In the genomic region with DNA sequence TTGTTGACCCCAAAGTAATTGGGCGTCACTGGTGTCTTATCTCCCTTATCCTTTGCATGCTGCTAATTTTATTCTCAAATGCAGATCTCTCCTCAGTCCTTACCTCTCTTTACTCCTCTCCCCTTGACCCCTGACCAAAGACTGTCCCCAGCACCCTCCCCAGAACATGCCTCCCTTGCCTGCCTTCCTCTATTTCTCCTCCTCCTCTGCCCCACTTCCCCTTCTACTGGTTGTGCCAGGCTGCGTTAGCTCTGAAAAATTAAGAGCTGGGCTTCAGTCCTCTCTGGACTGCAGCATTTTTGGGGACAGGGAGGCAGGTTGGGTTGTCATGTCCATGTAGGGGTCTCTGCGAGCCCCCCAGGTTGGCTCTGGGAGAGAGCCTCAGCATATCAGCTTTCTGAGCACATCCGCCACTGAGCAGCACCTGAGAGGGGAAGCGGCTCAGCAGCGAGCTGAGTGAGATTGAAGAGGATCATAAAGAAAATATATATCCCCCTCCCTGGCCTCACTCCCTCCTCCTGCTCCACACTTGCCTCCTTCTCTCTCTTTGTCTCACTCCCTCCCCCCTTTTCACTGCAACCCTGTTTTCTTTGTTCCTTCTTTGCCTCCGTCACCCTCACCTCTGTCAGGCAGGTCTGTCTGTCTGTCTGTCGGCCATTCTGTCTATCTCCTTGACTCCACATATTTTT, we compare ENCODE assay signal across 34 cellular contexts. TPM values are rescaled to one million over a fixed set of nuclear protein-coding genes. Genes with fewer than 3 reads are reported as not detected.
A peak's percentile ranks its signal among the peaks of the same experiment; 100 is the strongest.
DNase-seq lines count a peak whose midpoint lies in the region; ATAC-seq, FAIRE-seq and TF ChIP-seq lines count a peak whose summit lies in the region.
"Had no signal": no experiment of that assay in that cellular context is flagged by ENCODE, and none has a peak within 500 bp of the region (broad histone marks: within the 10 kb centered on the region; RNA-seq: fewer than 3 reads in every experiment).

No MANE protein-coding gene starts in this region.

- TF ChIP-seq CTCF in NB4 (IDR thresholded peaks at IDR 0.05; ENCODE audit: low read depth, low read length): no peak
- no peak for TF ChIP-seq CTCF in GM12878 (IDR thresholded peaks at IDR 0.05 in 2 of 3, conservative IDR thresholded peaks at IDR 0.05 in 1 of 3; ENCODE audit: control insufficient read depth in 2 of 3, extremely low read depth in 1 of 3, insufficient read depth in 1 of 3, low read depth in 3 of 3, low read length in 3 of 3)
- TF ChIP-seq CTCF in neural cell (IDR thresholded peaks at IDR 0.05; ENCODE audit: poor library complexity, severe bottlenecking): no peak
- no peak for TF ChIP-seq CTCF in coronary artery (IDR thresholded peaks at IDR 0.05)

- H3K9ac ChIP-seq in GM12878 (ENCODE audit: control insufficient read depth, insufficient read depth, low read length) (no peak overlapping the region), neural cell (ENCODE audit: low read length) (peak overlapping the region; percentile 47)

- TF ChIP-seq EP300 in GM12878 (IDR thresholded peaks at IDR 0.05; ENCODE audit: borderline replicate concordance in 1 of 2, control insufficient read depth in 1 of 2, low read depth in 2 of 2, low read length in 2 of 2): no peak
- no peak for TF ChIP-seq EP300 in neural cell (conservative IDR thresholded peaks at IDR 0.05; ENCODE audit: poor library complexity, severe bottlenecking)

- H3F3A ChIP-seq in neural cell (ENCODE audit: insufficient read depth, low read length, poor library complexity, severe bottlenecking): no peaks in the 10 kb centered on the region

- H3K36me3 ChIP-seq in GM12878 (ENCODE audit: control insufficient read depth in 2 of 2, insufficient read depth in 2 of 2, low read length in 1 of 2) (no peaks in the 10 kb centered on the region), neural cell (ENCODE audit: insufficient read depth, low read length) (no peaks in the 10 kb centered on the region)
- H3K36me3 ChIP-seq: gastroesophageal sphincter, right atrium auricular region, SJSA1 had no signal

- H3K36me3 Mint-ChIP-seq in activated CD8-positive, alpha-beta memory T cell treated with anti-CD3 and anti-CD28 coated beads, Interleukin-2, amount 10 ng/mL, durations not matched to agents 7 days and 5 days: no peaks in the 10 kb centered on the region
- H3K36me3 Mint-ChIP-seq: activated CD4-positive, alpha-beta memory T cell treated with anti-CD3 and anti-CD28 coated beads for 36 hours; naive thymus-derived CD4-positive, alpha-beta T cell; T-cell; type B pancreatic cell had no signal

- peak; percentile 33 for FAIRE-seq in GM12891 (lab: Jason Lieb, UNC)
- FAIRE-seq in GM12878 (lab: Jason Lieb, UNC): no peak
- FAIRE-seq: G401.6, islet of Langerhans, TTC549 had no signal

- peaks cover 19% of the 10 kb centered on the region for H3K4me1 Mint-ChIP-seq in activated CD8-positive, alpha-beta memory T cell treated with anti-CD3 and anti-CD28 coated beads, Interleukin-2, amount 10 ng/mL, durations not matched to agents 7 days and 5 days

- TF ChIP-seq RAD21 in GM12878 (IDR thresholded peaks at IDR 0.05; ENCODE audit: insufficient read depth, low read depth, low read length) (no peak), neural cell (conservative IDR thresholded peaks at IDR 0.05) (no peak)

- no peak overlapping the region for H3K4me3 Mint-ChIP-seq in activated CD8-positive, alpha-beta memory T cell treated with anti-CD3 and anti-CD28 coated beads, Interleukin-2, amount 10 ng/mL, durations not matched to agents 7 days and 5 days
- H3K4me3 Mint-ChIP-seq: activated CD4-positive, alpha-beta memory T cell treated with anti-CD3 and anti-CD28 coated beads for 36 hours; dendritic cell treated with granulocyte-macrophage colony-stimulating factor and Interleukin-4, amounts not matched to agents 40 ng/mL and 50 ng/mL, for 4 days; T-cell; type B pancreatic cell had no signal

- H3K9me3 Mint-ChIP-seq in activated CD8-positive, alpha-beta memory T cell treated with anti-CD3 and anti-CD28 coated beads, Interleukin-2, amount 10 ng/mL, durations not matched to agents 7 days and 5 days (ENCODE audit: low read depth): no peaks in the 10 kb centered on the region
- H3K9me3 Mint-ChIP-seq: activated CD4-positive, alpha-beta memory T cell treated with anti-CD3 and anti-CD28 coated beads for 36 hours; activated T-helper 2 cell treated with anti-CD3 and anti-CD28 coated beads, Interferon-gamma antibody, Interleukin-2, Interleukin-4, amounts not matched to agents 10 μg/mL and 5 μg/mL and 100 μg/mL, durations not matched to agents 14 hours and 24 hours and 36 hours; dendritic cell treated with granulocyte-macrophage colony-stimulating factor and Interleukin-4, amounts not matched to agents 40 ng/mL and 50 ng/mL, for 4 days; T-cell had no signal

- peaks cover 49% of the 10 kb centered on the region for H3K27me3 Mint-ChIP-seq in activated CD8-positive, alpha-beta memory T cell treated with anti-CD3 and anti-CD28 coated beads, Interleukin-2, amount 10 ng/mL, durations not matched to agents 7 days and 5 days

- CTCF ChIA-PET in GM12878 (lab: Yijun Ruan, JAX): interaction anchor here (0.6 to 11.1 kb wide), 26 partner anchors 8 to 1115 kb away, joined by 3 to 443 read pairs (median 7); partner anchors contain the start of genes ATP5MC2 and CALCOCO1
- CTCF ChIA-PET in activated CD8-positive, alpha-beta memory T cell treated with anti-CD3 and anti-CD28 coated beads, Interleukin-2, amount 10 ng/mL, durations not matched to agents 7 days and 5 days (lab: Charles Lee): interaction anchor here (1.0 to 9.4 kb wide), 11 partner anchors 15 to 809 kb away, joined by 3 to 165 read pairs (median 6); partner anchors contain the start of gene ATP5MC2

- no peak overlapping the region for H2AFZ ChIP-seq in GM12878 (ENCODE audit: control insufficient read depth, low read depth, low read length)
- H2AFZ ChIP-seq in neural cell (ENCODE audit: low read depth, low read length): peak overlapping the region; percentile 11

- WGBS in GM12878 (ENCODE audit: insufficient coverage, insufficient replicate concordance, low lambda C conversion rate, missing lambda C conversion rate): 3% methylated on average over 8 of the region's 8 CpGs

- no TSS peak for BruUV-seq in GM12878 (replicated peaks; lab: Mats Ljungman, UMichigan)

- H4K20me1 ChIP-seq in GM12878 (ENCODE audit: control insufficient read depth, insufficient read depth): no peaks in the 10 kb centered on the region
- no peaks in the 10 kb centered on the region for H4K20me1 ChIP-seq in neural cell (ENCODE audit: insufficient read depth)

- H3K27ac ChIP-seq in GM12878 (ENCODE audit: control insufficient read depth, insufficient read depth): no peak overlapping the region
- peak overlapping the region; percentile 62 for H3K27ac ChIP-seq in neural cell (ENCODE audit: low read length)
- H3K27ac ChIP-seq in coronary artery: no peak overlapping the region
- H3K27ac ChIP-seq: gastroesophageal sphincter, right atrium auricular region, SJSA1 had no signal

- RAD21 ChIA-PET in GM12878 (lab: Charles Lee; ENCODE audit: unreplicated experiment): interaction anchor here (0.6 to 3.7 kb wide), 9 partner anchors 13 to 227 kb away, joined by 3 to 129 read pairs (median 5); partner anchors contain the start of gene CALCOCO1

- in situ Hi-C loops in GM12878 (cut with MboI): no loop called here

- DNase-seq in GM12891 (ENCODE audit: insufficient read length, low spot score) (no peak), NB4 (ENCODE audit: low read depth) (peak; percentile 67), GM12878 (ENCODE audit: low read depth, low spot score) (no peak), coronary artery (ENCODE audit: low spot score) (no peak)
- no peak for DNase-seq in stimulated activated CD4-positive, alpha-beta T cell treated with anti-CD3 and anti-CD28 coated beads, Interleukin-2, amount 100 ng/mL, for 48 hours
- no peak for DNase-seq in activated CD8-positive, alpha-beta memory T cell treated with anti-CD3 and anti-CD28 coated beads, Interleukin-2, amount 10 ng/mL, durations not matched to agents 7 days and 5 days
- DNase-seq: activated CD4-positive, alpha-beta memory T cell treated with anti-CD3 and anti-CD28 coated beads for 36 hours; activated CD4-positive, CD25-positive, alpha-beta regulatory T cell treated with anti-CD3 and anti-CD28 coated beads, Interleukin-2, amount 50 U/mL, for 72 hours; central memory CD4-positive, alpha-beta T cell; DMS53; HCEC 1CT; midbrain; naive thymus-derived CD4-positive, alpha-beta T cell; NCI-H1436 treated with DMSO at 0.1 percent for 48 hours; NCI-H2107; NCI-H510A; T-cell had no signal

- H3K27me3 ChIP-seq in GM12878 (replicated peaks in 1 of 2; ENCODE audit: control insufficient read depth in 2 of 2, insufficient read depth in 2 of 2, low read length in 1 of 2) (peaks cover 0 to 5% of the 10 kb centered on the region in 2 experiments; a peak in 1 of 4 replicates), neural cell (ENCODE audit: insufficient read depth, low read depth, low read length) (peaks cover 7% of the 10 kb centered on the region)
- H3K27me3 ChIP-seq: right atrium auricular region, SJSA1 had no signal

- ATAC-seq in GM12878 (no peak), GM19463 (IDR thresholded peaks at IDR 0.05; ENCODE audit: unreplicated experiment) (no peak)
- no peak for ATAC-seq in activated CD8-positive, alpha-beta memory T cell treated with anti-CD3 and anti-CD28 coated beads, Interleukin-2, amount 10 ng/mL, durations not matched to agents 7 days and 5 days
- ATAC-seq: gastroesophageal sphincter had no signal

- H3K4me3 ChIP-seq in NB4 (ENCODE audit: low read depth, low read length) (peak overlapping the region; percentile 13), GM12878 (peak overlapping the region; percentile 29), neural cell (ENCODE audit: low read length) (no peak overlapping the region), coronary artery (no peak overlapping the region)
- H3K4me3 ChIP-seq: gastroesophageal sphincter, right atrium auricular region, SJSA1 had no signal

- H3K4me2 ChIP-seq in GM12878 (ENCODE audit: control insufficient read depth, insufficient read depth) (no peak overlapping the region), neural cell (ENCODE audit: low read length) (no peak overlapping the region)

- no peak overlapping the region for H3K27ac Mint-ChIP-seq in activated CD8-positive, alpha-beta memory T cell treated with anti-CD3 and anti-CD28 coated beads, Interleukin-2, amount 10 ng/mL, durations not matched to agents 7 days and 5 days
- H3K27ac Mint-ChIP-seq: activated CD4-positive, alpha-beta memory T cell treated with anti-CD3 and anti-CD28 coated beads for 36 hours; activated T-helper 2 cell treated with anti-CD3 and anti-CD28 coated beads, Interferon-gamma antibody, Interleukin-2, Interleukin-4, amounts not matched to agents 10 μg/mL and 5 μg/mL and 100 μg/mL, durations not matched to agents 14 hours and 24 hours and 36 hours; dendritic cell treated with granulocyte-macrophage colony-stimulating factor and Interleukin-4, amounts not matched to agents 40 ng/mL and 50 ng/mL, for 4 days; naive thymus-derived CD4-positive, alpha-beta T cell; type B pancreatic cell had no signal

- intact Hi-C loops in GM12878 (cut with micrococcal nuclease; ENCODE audit: unreplicated experiment): loop anchor here (10.0 kb wide), 1 partner anchor 447 kb away; no protein-coding TSS in a partner anchor

- POLR2A ChIA-PET in GM12878 (lab: Charles Lee): interaction anchor here (1.4 to 3.3 kb wide), 2 partner anchors 12 to 15 kb away, joined by 8 to 23 read pairs; no protein-coding TSS in a partner anchor

- H3K9me3 ChIP-seq in GM12878 (replicated peaks; ENCODE audit: control insufficient read depth, insufficient read depth, low read length): no peaks in the 10 kb centered on the region
- H3K9me3 ChIP-seq in neural cell (ENCODE audit: low read length): no peaks in the 10 kb centered on the region
- H3K9me3 ChIP-seq: gastroesophageal sphincter, right atrium auricular region had no signal

- SMC1A ChIA-PET in GM12878 (lab: Charles Lee; ENCODE audit: uncharacterized antibody, unreplicated experiment): interaction anchor here (1.4 to 4.1 kb wide), 11 partner anchors 8 to 229 kb away, joined by 3 to 156 read pairs (median 8); partner anchors contain the start of genes ATP5MC2 and CALCOCO1

- H3K79me2 ChIP-seq in GM12878 (ENCODE audit: control insufficient read depth, insufficient read depth, low read length) (no peaks in the 10 kb centered on the region), neural cell (replicated peaks; ENCODE audit: insufficient read depth, low read length) (no peaks in the 10 kb centered on the region)

- H3K9me2 ChIP-seq in neural cell (ENCODE audit: insufficient read depth, low read length): no peaks in the 10 kb centered on the region

- peaks cover 42% of the 10 kb centered on the region for H3K4me1 ChIP-seq in GM12878 (ENCODE audit: control insufficient read depth, insufficient read depth, low read length)

- TF ChIP-seq POLR2A in GM12891 (IDR thresholded peaks at IDR 0.05; ENCODE audit: low read depth, low read length) (no peak), NB4 (IDR thresholded peaks at IDR 0.05; ENCODE audit: extremely low read depth, insufficient read length) (no peak), GM12878 (IDR thresholded peaks at IDR 0.05; ENCODE audit: low read depth, low read length) (no peak)

RNA-seq across cellular contexts. Expression of gene CISTR, which starts 6.4 kb away (rescaled TPM):
- not detected for polyA plus RNA-seq in GM12891 (2012; ENCODE audit: low read depth, missing spikeins)
- total RNA-seq in GM12878 (2013; cell fraction: nucleolus; rRNA removed): 2.6 TPM in 1 of 2 replicates, not detected in the other
- not detected in 2 replicates for total RNA-seq in GM12878 (2014; rRNA removed)
- not detected in 2 replicates for total RNA-seq in GM12878 (2014; rRNA removed; fragmentation: Illumina TruSeq; extraction: Trizol)
- total RNA-seq in GM12878 (2021): not detected in 2 replicates
- not detected for polyA plus RNA-seq in GM12878 (2011; ENCODE audit: low read depth)
- 0.19 and 0.26 TPM in 2 replicates for polyA plus RNA-seq in GM12878 (2011; rRNA removed)
- polyA plus RNA-seq in GM12878 (2011; cell fraction: cytosol; rRNA removed): 0.13 and 0.32 TPM in 2 replicates
- 0.73 and 1.7 TPM in 2 replicates for polyA plus RNA-seq in GM12878 (2011; cell fraction: nucleus; rRNA removed)
- polyA plus RNA-seq in GM12878 (2012): not detected in 2 replicates
- not detected in 2 replicates for polyA plus RNA-seq in GM12878 (2014; fragmentation: Illumina TruSeq; extraction: Trizol)
- not detected for polyA plus RNA-seq in GM12878 (2014; fragmentation: Nextera tagmentation; extraction: Ambion mirVana)
- polyA plus RNA-seq in GM12878 (2014; rRNA removed): not detected in 2 replicates
- polyA plus RNA-seq in GM12878 (2016; fragmentation: Nextera tagmentation; extraction: Ambion mirVana): not detected
- polyA minus RNA-seq in GM12878 (2011; rRNA and poly(A)+ RNA removed): 2.2 and 4.3 TPM in 2 replicates
- 3.3 TPM in 1 of 2 replicates, not detected in the other for polyA minus RNA-seq in GM12878 (2011; cell fraction: cytosol; rRNA and poly(A)+ RNA removed)
- polyA minus RNA-seq in GM12878 (2011; cell fraction: nucleus; rRNA and poly(A)+ RNA removed): 2.1 and 3.4 TPM in 2 replicates
- polyA plus RNA-seq in neural cell: not detected in 2 replicates
- polyA minus RNA-seq in neural cell: not detected in 2 replicates
- not detected for total RNA-seq in activated CD8-positive, alpha-beta memory T cell treated with anti-CD3 and anti-CD28 coated beads, Interleukin-2, amount 10 ng/mL, durations not matched to agents 7 days and 5 days
- total RNA-seq: activated CD4-positive, alpha-beta memory T cell treated with anti-CD3 and anti-CD28 coated beads for 36 hours; activated T-helper 2 cell treated with anti-CD3 and anti-CD28 coated beads, Interferon-gamma antibody, Interleukin-2, Interleukin-4, amounts not matched to agents 10 μg/mL and 5 μg/mL and 100 μg/mL, durations not matched to agents 14 hours and 24 hours and 36 hours; HT-29; liver; MCF 10A; naive thymus-derived CD4-positive, alpha-beta T cell; osteocyte; RPMI7951; SJSA1; T-cell had no signal
- polyA plus RNA-seq: BJ; liver; naive thymus-derived CD4-positive, alpha-beta T cell had no signal

RNA-seq across cellular contexts. Expression of gene CALCOCO1, which starts 31.0 kb away (rescaled TPM):
- 28.4 TPM for polyA plus RNA-seq in GM12891 (2012; ENCODE audit: low read depth, missing spikeins)
- 126 and 133 TPM in 2 replicates for total RNA-seq in GM12878 (2013; cell fraction: nucleolus; rRNA removed)
- total RNA-seq in GM12878 (2014; rRNA removed): 13.7 and 15.7 TPM in 2 replicates
- total RNA-seq in GM12878 (2014; rRNA removed; fragmentation: Illumina TruSeq; extraction: Trizol): 13.4 and 13.7 TPM in 2 replicates
- total RNA-seq in GM12878 (2021): 18.1 and 18.6 TPM in 2 replicates
- 52.7 TPM for polyA plus RNA-seq in GM12878 (2011; ENCODE audit: low read depth)
- 44.6 and 55.9 TPM in 2 replicates for polyA plus RNA-seq in GM12878 (2011; rRNA removed)
- 43.8 and 59.2 TPM in 2 replicates for polyA plus RNA-seq in GM12878 (2011; cell fraction: cytosol; rRNA removed)
- polyA plus RNA-seq in GM12878 (2011; cell fraction: nucleus; rRNA removed): 117 and 243 TPM in 2 replicates
- 44.7 and 46.0 TPM in 2 replicates for polyA plus RNA-seq in GM12878 (2012)
- polyA plus RNA-seq in GM12878 (2014; fragmentation: Illumina TruSeq; extraction: Trizol): 24.5 and 27.2 TPM in 2 replicates
- 1 to 10 TPM; 2.8 to 4.4 TPM for polyA plus RNA-seq in GM12878 (2014; fragmentation: Nextera tagmentation; extraction: Ambion mirVana)
- polyA plus RNA-seq in GM12878 (2014; rRNA removed): 14.1 and 19.0 TPM in 2 replicates
- 10 to 100 TPM; 12.5 to 12.7 TPM for polyA plus RNA-seq in GM12878 (2016; fragmentation: Nextera tagmentation; extraction: Ambion mirVana)
- 40.1 and 42.6 TPM in 2 replicates for polyA minus RNA-seq in GM12878 (2011; rRNA and poly(A)+ RNA removed)
- polyA minus RNA-seq in GM12878 (2011; cell fraction: cytosol; rRNA and poly(A)+ RNA removed): 9.6 and 10.2 TPM in 2 replicates
- polyA minus RNA-seq in GM12878 (2011; cell fraction: nucleus; rRNA and poly(A)+ RNA removed): 36.1 and 39.6 TPM in 2 replicates
- polyA plus RNA-seq in neural cell: 169 and 187 TPM in 2 replicates
- 134 and 165 TPM in 2 replicates for polyA minus RNA-seq in neural cell
- 10 to 100 TPM; 39.0 to 40.0 TPM for total RNA-seq in activated CD8-positive, alpha-beta memory T cell treated with anti-CD3 and anti-CD28 coated beads, Interleukin-2, amount 10 ng/mL, durations not matched to agents 7 days and 5 days

Comparison
In these comparisons a context has a peak if more than half of its experiments do, and no peak if none do; other contexts are left out.
1. H3K4me3 ChIP-seq: peak in NB4 (single experiment) and GM12878 (single experiment); none in neural cell (single experiment) and coronary artery (single experiment).